ENCODE assay signal across 7 cellular contexts in the genomic region with DNA sequence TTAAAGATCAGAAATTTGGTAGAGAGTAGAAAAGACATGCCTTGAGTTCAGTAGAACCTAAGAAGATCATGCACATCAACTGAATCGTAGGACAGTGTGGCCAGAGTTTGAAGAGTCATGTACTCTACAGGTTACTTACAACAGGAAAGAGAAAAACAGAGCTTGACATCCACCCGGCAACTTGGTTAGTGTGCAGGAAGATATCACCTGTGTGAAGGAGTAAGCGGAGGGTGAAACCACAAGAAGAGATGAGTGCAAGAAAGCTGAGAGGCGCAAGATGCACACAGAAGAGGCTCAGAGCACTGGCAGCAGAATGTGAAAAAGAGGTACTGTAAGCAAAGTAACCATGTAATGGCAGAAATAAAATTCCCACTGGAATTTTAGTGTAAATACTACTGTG.
A peak's percentile ranks its signal among the peaks of the same experiment; 100 is the strongest.
DNase-seq lines count a peak whose midpoint lies in the region; ATAC-seq, FAIRE-seq and TF ChIP-seq lines count a peak whose summit lies in the region.
"Not testable (repeated sequence)": the region's sequence is repeated elsewhere in the genome, so short reads cannot be mapped to it uniquely, and the experiment has no call there.

No MANE protein-coding gene starts in this region.

- H3K14ac ChIP-seq in trophoblast cell (ENCODE audit: low read length) = not testable (repeated sequence)

- H3K4me3 ChIP-seq in trophoblast cell (ENCODE audit: low read depth, low read length) = not testable (repeated sequence)

- H3K9ac ChIP-seq in trophoblast cell (ENCODE audit: low read length) = not testable (repeated sequence)

- ATAC-seq in HG03565 (IDR thresholded peaks at IDR 0.05; ENCODE audit: unreplicated experiment) = peak; percentile 71
- ATAC-seq in activated CD8-positive, alpha-beta T cell treated with anti-CD3 and anti-CD28 coated beads, Interleukin-2, amount 10 ng/mL, durations not matched to agents 7 days and 5 days = peak; percentile 39
- ATAC-seq in effector memory CD8-positive, alpha-beta T cell (replicated peaks) = peak; percentile 33

- POLR2A ChIA-PET in activated CD8-positive, alpha-beta T cell treated with anti-CD3 and anti-CD28 coated beads, Interleukin-2, amount 10 ng/mL, durations not matched to agents 7 days and 5 days (lab: Charles Lee) = not testable (repeated sequence)

- not testable (repeated sequence) for H3K27me3 ChIP-seq in trophoblast cell (ENCODE audit: insufficient read depth, low read length)

- WGBS in trophoblast cell (ENCODE audit: extremely low coverage, insufficient coverage, insufficient read length) = no CpG with 5 or more reads among the region's 4 CpGs

- not testable (repeated sequence) for H4K12ac ChIP-seq in trophoblast cell (ENCODE audit: low read depth, low read length)

- not testable (repeated sequence) for H2BK5ac ChIP-seq in trophoblast cell (ENCODE audit: low read depth, low read length, poor library complexity)

- H2AFZ ChIP-seq in trophoblast cell (ENCODE audit: insufficient read depth, low read length, poor library complexity) = not testable (repeated sequence)

- not testable (repeated sequence) for H3K18ac ChIP-seq in trophoblast cell (ENCODE audit: low read length)

- H3K9me3 ChIP-seq in trophoblast cell (ENCODE audit: insufficient read depth, low read depth, low read length) = not testable (repeated sequence)

- not testable (repeated sequence) for H3K36me3 Mint-ChIP-seq in activated CD8-positive, alpha-beta T cell treated with anti-CD3 and anti-CD28 coated beads, Interleukin-2, amount 10 ng/mL, durations not matched to agents 7 days and 5 days (ENCODE audit: low read depth); effector memory CD8-positive, alpha-beta T cell (ENCODE audit: insufficient read depth)

- H3K36me3 ChIP-seq in trophoblast cell (ENCODE audit: control insufficient read depth in 1 of 2, insufficient read depth in 2 of 2, low read length in 2 of 2) = not testable (repeated sequence)

- not testable (repeated sequence) for H3K9me3 Mint-ChIP-seq in activated CD8-positive, alpha-beta T cell treated with anti-CD3 and anti-CD28 coated beads, Interleukin-2, amount 10 ng/mL, durations not matched to agents 7 days and 5 days (ENCODE audit: insufficient read depth); effector memory CD8-positive, alpha-beta T cell

- not testable (repeated sequence) for H3K4me1 ChIP-seq in trophoblast cell (ENCODE audit: control insufficient read depth in 1 of 2, insufficient read depth in 2 of 2, low read length in 2 of 2)

- H3K23ac ChIP-seq in trophoblast cell (ENCODE audit: low read length) = not testable (repeated sequence)

- not testable (repeated sequence) for H3K4ac ChIP-seq in trophoblast cell (ENCODE audit: low read depth, low read length)

- not testable (repeated sequence) for H3K79me2 ChIP-seq in trophoblast cell (ENCODE audit: control insufficient read depth, insufficient read depth, low read length, poor library complexity)

- H2BK12ac ChIP-seq in trophoblast cell (ENCODE audit: low read length) = not testable (repeated sequence)

- peak; percentile 4 for DNase-seq in DMS79 (lab: John Stamatoyannopoulos, UW)
- not testable (repeated sequence) for DNase-seq in GM12892 (ENCODE audit: insufficient read length); H54 (ENCODE audit: insufficient read length, low spot score); activated CD8-positive, alpha-beta T cell treated with anti-CD3 and anti-CD28 coated beads, Interleukin-2, amount 10 ng/mL, durations not matched to agents 7 days and 5 days; effector memory CD8-positive, alpha-beta T cell; trophoblast cell

- H3K27ac Mint-ChIP-seq in activated CD8-positive, alpha-beta T cell treated with anti-CD3 and anti-CD28 coated beads, Interleukin-2, amount 10 ng/mL, durations not matched to agents 7 days and 5 days; effector memory CD8-positive, alpha-beta T cell: not testable (repeated sequence)

- not testable (repeated sequence) for H3K4me2 ChIP-seq in trophoblast cell (ENCODE audit: low read length)

- H3K79me1 ChIP-seq in trophoblast cell (ENCODE audit: low read length) = not testable (repeated sequence)

- peak overlapping the region; percentile 14 for H4K91ac ChIP-seq in trophoblast cell (ENCODE audit: low read depth, low read length)

- H3K27ac ChIP-seq in trophoblast cell (ENCODE audit: low read depth, low read length) = not testable (repeated sequence)

- H2AK5ac ChIP-seq in trophoblast cell (ENCODE audit: low read length) = not testable (repeated sequence)

- not testable (repeated sequence) for H3K4me1 Mint-ChIP-seq in activated CD8-positive, alpha-beta T cell treated with anti-CD3 and anti-CD28 coated beads, Interleukin-2, amount 10 ng/mL, durations not matched to agents 7 days and 5 days (ENCODE audit: low read depth); effector memory CD8-positive, alpha-beta T cell (ENCODE audit: low read depth in 2 of 2)

- H4K8ac ChIP-seq in trophoblast cell (ENCODE audit: low read depth, low read length) = not testable (repeated sequence)

- FAIRE-seq in GM12892 (lab: Jason Lieb, UNC) (peak; percentile 38), H54 (lab: Jason Lieb, UNC) (peak; percentile 76)

- H3K4me3 Mint-ChIP-seq in activated CD8-positive, alpha-beta T cell treated with anti-CD3 and anti-CD28 coated beads, Interleukin-2, amount 10 ng/mL, durations not matched to agents 7 days and 5 days; effector memory CD8-positive, alpha-beta T cell: not testable (repeated sequence)

- TF ChIP-seq POLR2A in GM12892 (IDR thresholded peaks at IDR 0.05; ENCODE audit: low read depth, low read length); H54 (IDR thresholded peaks at IDR 0.05; ENCODE audit: low read depth, low read length): not testable (repeated sequence)

- not testable (repeated sequence) for H2BK120ac ChIP-seq in trophoblast cell (ENCODE audit: insufficient read depth, low read length, poor library complexity)

- CTCF ChIA-PET in activated CD8-positive, alpha-beta T cell treated with anti-CD3 and anti-CD28 coated beads, Interleukin-2, amount 10 ng/mL, durations not matched to agents 7 days and 5 days (lab: Charles Lee) = not testable (repeated sequence)

- H3K27me3 Mint-ChIP-seq in activated CD8-positive, alpha-beta T cell treated with anti-CD3 and anti-CD28 coated beads, Interleukin-2, amount 10 ng/mL, durations not matched to agents 7 days and 5 days (ENCODE audit: low read depth); effector memory CD8-positive, alpha-beta T cell: not testable (repeated sequence)
